In genomic region chrX:63718010-63718694, GRCh38 we compare ENCODE assay signal across 15 cellular contexts.
DNase-seq lines count a peak whose midpoint lies in the region; ATAC-seq, FAIRE-seq and TF ChIP-seq lines count a peak whose summit lies in the region.
"Had no signal": no experiment of that assay in that cellular context is flagged by ENCODE, and none has a peak within 500 bp of the region (broad histone marks: within the 10 kb centered on the region; RNA-seq: fewer than 3 reads in every experiment).

No MANE protein-coding gene starts in this region.

- POLR2A ChIA-PET in GM12878 (lab: Charles Lee): no interaction called here

- SMC1A ChIA-PET in GM12878 (lab: Charles Lee; ENCODE audit: uncharacterized antibody, unreplicated experiment): interaction anchor here (1.4 to 1.8 kb wide), 2 partner anchors 20 to 26 kb away, joined by 3 to 4 read pairs; no protein-coding TSS in a partner anchor

- peaks cover 27% of the 10 kb centered on the region for H3K36me3 Mint-ChIP-seq in activated T-helper 17 cell treated with anti-CD3 and anti-CD28 coated beads, Interleukin-2, amount 50 U/mL, for 72 hours (ENCODE audit: low read depth)

- no peak for FAIRE-seq in GM12878 (lab: Jason Lieb, UNC)
- FAIRE-seq: bronchial epithelial cell had no signal

- 0% methylated on average over 2 of the region's 2 CpGs for WGBS in GM12878 (ENCODE audit: insufficient coverage, insufficient replicate concordance, low lambda C conversion rate, missing lambda C conversion rate)

- TF ChIP-seq CTCF in GM12878 (IDR thresholded peaks at IDR 0.05 in 2 of 3, conservative IDR thresholded peaks at IDR 0.05 in 1 of 3; ENCODE audit: control insufficient read depth in 2 of 3, extremely low read depth in 1 of 3, insufficient read depth in 1 of 3, low read depth in 3 of 3, low read length in 3 of 3): no peak

- no peaks in the 10 kb centered on the region for H3K27me3 ChIP-seq in GM12878 (replicated peaks in 1 of 2; ENCODE audit: control insufficient read depth in 2 of 2, insufficient read depth in 2 of 2, low read length in 1 of 2)

- CTCF ChIA-PET in GM12878 (lab: Yijun Ruan, JAX): no interaction called here

- H3K9ac ChIP-seq in GM12878 (ENCODE audit: control insufficient read depth, insufficient read depth, low read length): no peak overlapping the region

- no peak overlapping the region for H2AFZ ChIP-seq in GM12878 (ENCODE audit: control insufficient read depth, low read depth, low read length)

- no peaks in the 10 kb centered on the region for H4K20me1 ChIP-seq in GM12878 (ENCODE audit: control insufficient read depth, insufficient read depth)

- RAD21 ChIA-PET in GM12878 (lab: Charles Lee; ENCODE audit: unreplicated experiment): no interaction called here

- H3K4me1 ChIP-seq in GM12878 (ENCODE audit: control insufficient read depth, insufficient read depth, low read length): no peaks in the 10 kb centered on the region

- in situ Hi-C loops in GM12878 (cut with MboI): no loop called here

- no peak for TF ChIP-seq EP300 in GM12878 (IDR thresholded peaks at IDR 0.05; ENCODE audit: borderline replicate concordance in 1 of 2, control insufficient read depth in 1 of 2, low read depth in 2 of 2, low read length in 2 of 2)

- no peak overlapping the region for H3K4me3 Mint-ChIP-seq in activated T-helper 17 cell treated with anti-CD3 and anti-CD28 coated beads, Interleukin-2, amount 50 U/mL, for 72 hours

- H3K36me3 ChIP-seq in GM12878 (ENCODE audit: control insufficient read depth in 2 of 2, insufficient read depth in 2 of 2, low read length in 1 of 2): no peaks in the 10 kb centered on the region; a peak in 1 of 4 replicates

- TF ChIP-seq POLR2A in GM12878 (IDR thresholded peaks at IDR 0.05; ENCODE audit: low read depth, low read length): no peak

- no peaks in the 10 kb centered on the region for H3K79me2 ChIP-seq in GM12878 (ENCODE audit: control insufficient read depth, insufficient read depth, low read length)

- intact Hi-C loops in GM12878 (cut with micrococcal nuclease; ENCODE audit: unreplicated experiment): no loop called here

- no peaks in the 10 kb centered on the region for H3K4me1 Mint-ChIP-seq in activated T-helper 17 cell treated with anti-CD3 and anti-CD28 coated beads, Interleukin-2, amount 50 U/mL, for 72 hours

- H3K27ac Mint-ChIP-seq in activated T-helper 17 cell treated with anti-CD3 and anti-CD28 coated beads, Interleukin-2, amount 50 U/mL, for 72 hours: no peak overlapping the region

- no peak for DNase-seq in GM12878 (ENCODE audit: low read depth, low spot score)
- no peak for DNase-seq in ecto neural progenitor cell (ENCODE audit: low spot score)
- DNase-seq in HK-2 (ENCODE audit: unreplicated experiment): no peak
- DNase-seq in COLO668 (lab: John Stamatoyannopoulos, UW; ENCODE audit: unreplicated experiment): no peak
- DNase-seq: activated effector memory CD4-positive, alpha-beta T cell treated with Interleukin-2 at 50 U/mL for 16 hours; C1 segment of cervical spinal cord; GDM1; GOT3; heart right ventricle; NCI-H1417 treated with DMSO at 0.1 percent for 48 hours had no signal

- H3K4me2 ChIP-seq in GM12878 (ENCODE audit: control insufficient read depth, insufficient read depth): 0 out of 2 replicates have a peak overlapping the region, but pooled peaks have one; percentile 22

- H3K9me3 ChIP-seq in GM12878 (replicated peaks; ENCODE audit: control insufficient read depth, insufficient read depth, low read length): no peaks in the 10 kb centered on the region
- H3K9me3 ChIP-seq: heart right ventricle had no signal

- H3K4me3 ChIP-seq in GM12878: no peak overlapping the region
- H3K4me3 ChIP-seq: heart right ventricle had no signal

- no peak for TF ChIP-seq RAD21 in GM12878 (IDR thresholded peaks at IDR 0.05; ENCODE audit: insufficient read depth, low read depth, low read length)

- H3K27ac ChIP-seq in GM12878 (ENCODE audit: control insufficient read depth, insufficient read depth): no peak overlapping the region

- no peaks in the 10 kb centered on the region for H3K9me3 Mint-ChIP-seq in activated T-helper 17 cell treated with anti-CD3 and anti-CD28 coated beads, Interleukin-2, amount 50 U/mL, for 72 hours

- peak; percentile 96 for ATAC-seq in GM18519 (IDR thresholded peaks at IDR 0.05; ENCODE audit: low FRiP score, unreplicated experiment)
- peak; percentile 86 for ATAC-seq in GM21381 (IDR thresholded peaks at IDR 0.05; ENCODE audit: unreplicated experiment)
- ATAC-seq in HG02981 (IDR thresholded peaks at IDR 0.05; ENCODE audit: unreplicated experiment): peak; percentile 85
- ATAC-seq in GM12878: peak; percentile 73
- ATAC-seq in activated T-helper 17 cell treated with anti-CD3 and anti-CD28 coated beads, Interleukin-2, amount 50 U/mL, for 72 hours (replicated peaks): no peak

- no TSS peak for BruUV-seq in GM12878 (replicated peaks; lab: Mats Ljungman, UMichigan)

- H3K27me3 Mint-ChIP-seq in activated T-helper 17 cell treated with anti-CD3 and anti-CD28 coated beads, Interleukin-2, amount 50 U/mL, for 72 hours: no peaks in the 10 kb centered on the region

TF ChIP-seq in GM12878, 131 proteins besides CTCF, POLR2A, EP300 and RAD21:
- TF ChIP-seq BRCA1 (IDR thresholded peaks at IDR 0.05; ENCODE audit: low read depth, low read length): no peak
- TF ChIP-seq MEF2A (IDR thresholded peaks at IDR 0.05; ENCODE audit: insufficient read depth, low read depth, low read length): peak; percentile 53; the same call in 1 of the 2 replicates
